ENCODE assay signal across 1 cellular context in the genomic region with DNA sequence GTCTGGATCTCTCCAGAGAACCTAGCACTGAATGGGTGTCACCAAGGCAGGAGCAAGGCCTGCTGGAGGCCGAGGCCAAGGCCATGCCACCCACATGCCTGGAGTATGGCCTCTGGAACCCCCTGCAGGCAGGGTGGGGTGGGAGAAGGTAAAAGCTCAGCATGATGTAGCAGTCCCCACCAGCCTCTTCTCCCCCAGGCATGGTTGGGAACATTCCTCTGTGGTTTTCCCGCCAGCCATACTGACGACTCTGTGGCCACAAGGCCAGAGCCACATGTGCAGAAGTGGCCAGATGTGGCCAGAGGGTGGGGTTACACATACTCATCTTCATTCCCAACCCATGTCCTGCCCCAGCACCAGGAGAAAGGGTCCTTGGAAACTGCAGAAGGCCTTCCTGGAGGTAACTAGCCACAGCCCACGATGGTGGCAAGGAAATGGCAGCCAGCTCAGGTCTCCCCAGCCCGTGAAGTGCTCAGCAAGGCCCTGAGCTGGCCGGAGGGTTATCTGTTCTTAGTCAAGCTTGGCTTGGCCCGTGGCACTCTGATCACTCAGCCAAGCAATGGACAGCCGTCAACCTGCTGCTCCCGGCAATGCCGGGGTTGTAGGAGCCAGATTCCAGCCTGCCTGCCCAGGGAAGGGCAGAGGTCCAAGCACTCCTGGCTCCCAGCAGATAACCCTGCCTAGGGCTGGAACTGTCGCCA.
TF ChIP-seq lines count a peak whose summit lies in the region.

No MANE protein-coding gene starts in this region.

TF ChIP-seq in liver, 16 proteins besides CTCF, POLR2A, EP300 and RAD21 (continued from another document):
- TF ChIP-seq, protein P1, sequence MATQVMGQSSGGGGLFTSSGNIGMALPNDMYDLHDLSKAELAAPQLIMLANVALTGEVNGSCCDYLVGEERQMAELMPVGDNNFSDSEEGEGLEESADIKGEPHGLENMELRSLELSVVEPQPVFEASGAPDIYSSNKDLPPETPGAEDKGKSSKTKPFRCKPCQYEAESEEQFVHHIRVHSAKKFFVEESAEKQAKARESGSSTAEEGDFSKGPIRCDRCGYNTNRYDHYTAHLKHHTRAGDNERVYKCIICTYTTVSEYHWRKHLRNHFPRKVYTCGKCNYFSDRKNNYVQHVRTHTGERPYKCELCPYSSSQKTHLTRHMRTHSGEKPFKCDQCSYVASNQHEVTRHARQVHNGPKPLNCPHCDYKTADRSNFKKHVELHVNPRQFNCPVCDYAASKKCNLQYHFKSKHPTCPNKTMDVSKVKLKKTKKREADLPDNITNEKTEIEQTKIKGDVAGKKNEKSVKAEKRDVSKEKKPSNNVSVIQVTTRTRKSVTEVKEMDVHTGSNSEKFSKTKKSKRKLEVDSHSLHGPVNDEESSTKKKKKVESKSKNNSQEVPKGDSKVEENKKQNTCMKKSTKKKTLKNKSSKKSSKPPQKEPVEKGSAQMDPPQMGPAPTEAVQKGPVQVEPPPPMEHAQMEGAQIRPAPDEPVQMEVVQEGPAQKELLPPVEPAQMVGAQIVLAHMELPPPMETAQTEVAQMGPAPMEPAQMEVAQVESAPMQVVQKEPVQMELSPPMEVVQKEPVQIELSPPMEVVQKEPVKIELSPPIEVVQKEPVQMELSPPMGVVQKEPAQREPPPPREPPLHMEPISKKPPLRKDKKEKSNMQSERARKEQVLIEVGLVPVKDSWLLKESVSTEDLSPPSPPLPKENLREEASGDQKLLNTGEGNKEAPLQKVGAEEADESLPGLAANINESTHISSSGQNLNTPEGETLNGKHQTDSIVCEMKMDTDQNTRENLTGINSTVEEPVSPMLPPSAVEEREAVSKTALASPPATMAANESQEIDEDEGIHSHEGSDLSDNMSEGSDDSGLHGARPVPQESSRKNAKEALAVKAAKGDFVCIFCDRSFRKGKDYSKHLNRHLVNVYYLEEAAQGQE (IDR thresholded peaks at IDR 0.05) = peak; percentile 62
- TF ChIP-seq FOXA1 (IDR thresholded peaks at IDR 0.05) (no peak), NR2F2 (IDR thresholded peaks at IDR 0.05) (peak; percentile 74), FOXA2 (IDR thresholded peaks at IDR 0.05) (peak; percentile 47), HNF4G (IDR thresholded peaks at IDR 0.05) (no peak)
